In genomic region chr6:127484207-127484858, GRCh38 we compare ENCODE assay signal across 1 cellular context.
TF ChIP-seq lines count a peak whose summit lies in the region.

No MANE protein-coding gene starts in this region.

TF ChIP-seq in GM23338, 12 proteins besides CTCF, POLR2A, EP300 and RAD21 (continued from another document):
- TF ChIP-seq, protein P1, sequence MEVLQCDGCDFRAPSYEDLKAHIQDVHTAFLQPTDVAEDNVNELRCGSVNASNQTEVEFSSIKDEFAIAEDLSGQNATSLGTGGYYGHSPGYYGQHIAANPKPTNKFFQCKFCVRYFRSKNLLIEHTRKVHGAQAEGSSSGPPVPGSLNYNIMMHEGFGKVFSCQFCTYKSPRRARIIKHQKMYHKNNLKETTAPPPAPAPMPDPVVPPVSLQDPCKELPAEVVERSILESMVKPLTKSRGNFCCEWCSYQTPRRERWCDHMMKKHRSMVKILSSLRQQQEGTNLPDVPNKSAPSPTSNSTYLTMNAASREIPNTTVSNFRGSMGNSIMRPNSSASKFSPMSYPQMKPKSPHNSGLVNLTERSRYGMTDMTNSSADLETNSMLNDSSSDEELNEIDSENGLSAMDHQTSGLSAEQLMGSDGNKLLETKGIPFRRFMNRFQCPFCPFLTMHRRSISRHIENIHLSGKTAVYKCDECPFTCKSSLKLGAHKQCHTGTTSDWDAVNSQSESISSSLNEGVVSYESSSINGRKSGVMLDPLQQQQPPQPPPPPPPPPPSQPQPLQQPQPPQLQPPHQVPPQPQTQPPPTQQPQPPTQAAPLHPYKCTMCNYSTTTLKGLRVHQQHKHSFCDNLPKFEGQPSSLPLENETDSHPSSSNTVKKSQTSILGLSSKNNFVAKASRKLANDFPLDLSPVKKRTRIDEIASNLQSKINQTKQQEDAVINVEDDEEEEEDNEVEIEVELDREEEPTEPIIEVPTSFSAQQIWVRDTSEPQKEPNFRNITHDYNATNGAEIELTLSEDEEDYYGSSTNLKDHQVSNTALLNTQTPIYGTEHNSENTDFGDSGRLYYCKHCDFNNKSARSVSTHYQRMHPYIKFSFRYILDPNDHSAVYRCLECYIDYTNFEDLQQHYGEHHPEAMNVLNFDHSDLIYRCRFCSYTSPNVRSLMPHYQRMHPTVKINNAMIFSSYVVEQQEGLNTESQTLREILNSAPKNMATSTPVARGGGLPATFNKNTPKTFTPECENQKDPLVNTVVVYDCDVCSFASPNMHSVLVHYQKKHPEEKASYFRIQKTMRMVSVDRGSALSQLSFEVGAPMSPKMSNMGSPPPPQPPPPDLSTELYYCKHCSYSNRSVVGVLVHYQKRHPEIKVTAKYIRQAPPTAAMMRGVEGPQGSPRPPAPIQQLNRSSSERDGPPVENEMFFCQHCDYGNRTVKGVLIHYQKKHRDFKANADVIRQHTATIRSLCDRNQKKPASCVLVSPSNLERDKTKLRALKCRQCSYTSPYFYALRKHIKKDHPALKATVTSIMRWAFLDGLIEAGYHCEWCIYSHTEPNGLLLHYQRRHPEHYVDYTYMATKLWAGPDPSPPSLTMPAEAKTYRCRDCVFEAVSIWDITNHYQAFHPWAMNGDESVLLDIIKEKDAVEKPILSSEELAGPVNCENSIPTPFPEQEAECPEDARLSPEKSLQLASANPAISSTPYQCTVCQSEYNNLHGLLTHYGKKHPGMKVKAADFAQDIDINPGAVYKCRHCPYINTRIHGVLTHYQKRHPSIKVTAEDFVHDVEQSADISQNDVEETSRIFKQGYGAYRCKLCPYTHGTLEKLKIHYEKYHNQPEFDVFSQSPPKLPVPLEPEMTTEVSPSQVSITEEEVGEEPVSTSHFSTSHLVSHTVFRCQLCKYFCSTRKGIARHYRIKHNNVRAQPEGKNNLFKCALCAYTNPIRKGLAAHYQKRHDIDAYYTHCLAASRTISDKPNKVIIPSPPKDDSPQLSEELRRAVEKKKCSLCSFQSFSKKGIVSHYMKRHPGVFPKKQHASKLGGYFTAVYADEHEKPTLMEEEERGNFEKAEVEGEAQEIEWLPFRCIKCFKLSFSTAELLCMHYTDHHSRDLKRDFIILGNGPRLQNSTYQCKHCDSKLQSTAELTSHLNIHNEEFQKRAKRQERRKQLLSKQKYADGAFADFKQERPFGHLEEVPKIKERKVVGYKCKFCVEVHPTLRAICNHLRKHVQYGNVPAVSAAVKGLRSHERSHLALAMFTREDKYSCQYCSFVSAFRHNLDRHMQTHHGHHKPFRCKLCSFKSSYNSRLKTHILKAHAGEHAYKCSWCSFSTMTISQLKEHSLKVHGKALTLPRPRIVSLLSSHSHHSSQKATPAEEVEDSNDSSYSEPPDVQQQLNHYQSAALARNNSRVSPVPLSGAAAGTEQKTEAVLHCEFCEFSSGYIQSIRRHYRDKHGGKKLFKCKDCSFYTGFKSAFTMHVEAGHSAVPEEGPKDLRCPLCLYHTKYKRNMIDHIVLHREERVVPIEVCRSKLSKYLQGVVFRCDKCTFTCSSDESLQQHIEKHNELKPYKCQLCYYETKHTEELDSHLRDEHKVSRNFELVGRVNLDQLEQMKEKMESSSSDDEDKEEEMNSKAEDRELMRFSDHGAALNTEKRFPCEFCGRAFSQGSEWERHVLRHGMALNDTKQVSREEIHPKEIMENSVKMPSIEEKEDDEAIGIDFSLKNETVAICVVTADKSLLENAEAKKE (CRISPR knock-in tag; IDR thresholded peaks at IDR 0.05), result no peak
- TF ChIP-seq EZH2phosphoT487 (IDR thresholded peaks at IDR 0.05; ENCODE audit: unreplicated experiment) (no peak), JUNB (IDR thresholded peaks at IDR 0.05; ENCODE audit: unreplicated experiment) (no peak), POLR2AphosphoS5 (IDR thresholded peaks at IDR 0.05; ENCODE audit: low read depth) (no peak)
- TF ChIP-seq, protein P2, sequence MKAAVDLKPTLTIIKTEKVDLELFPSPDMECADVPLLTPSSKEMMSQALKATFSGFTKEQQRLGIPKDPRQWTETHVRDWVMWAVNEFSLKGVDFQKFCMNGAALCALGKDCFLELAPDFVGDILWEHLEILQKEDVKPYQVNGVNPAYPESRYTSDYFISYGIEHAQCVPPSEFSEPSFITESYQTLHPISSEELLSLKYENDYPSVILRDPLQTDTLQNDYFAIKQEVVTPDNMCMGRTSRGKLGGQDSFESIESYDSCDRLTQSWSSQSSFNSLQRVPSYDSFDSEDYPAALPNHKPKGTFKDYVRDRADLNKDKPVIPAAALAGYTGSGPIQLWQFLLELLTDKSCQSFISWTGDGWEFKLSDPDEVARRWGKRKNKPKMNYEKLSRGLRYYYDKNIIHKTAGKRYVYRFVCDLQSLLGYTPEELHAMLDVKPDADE (IDR thresholded peaks at IDR 0.05), result no peak
